21 cellular contexts compared by ENCODE assay signal in genomic region chr12:123950476-123951169, GRCh38. TPM values are rescaled to one million over a fixed set of nuclear protein-coding genes. Genes with fewer than 3 reads are reported as not detected.
A peak's percentile ranks its signal among the peaks of the same experiment; 100 is the strongest.
DNase-seq lines count a peak whose midpoint lies in the region; ATAC-seq and TF ChIP-seq lines count a peak whose summit lies in the region.
"Had no signal": no experiment of that assay in that cellular context is flagged by ENCODE, and none has a peak within 500 bp of the region (broad histone marks: within the 10 kb centered on the region; RNA-seq: fewer than 3 reads in every experiment).

No MANE protein-coding gene starts in this region.

- TF ChIP-seq CTCF in C4-2B (conservative IDR thresholded peaks at IDR 0.05): no peak
- no peak for TF ChIP-seq CTCF in fibroblast of the aortic adventitia (IDR thresholded peaks at IDR 0.05; ENCODE audit: insufficient read depth, low read length)

- H3K27ac ChIP-seq in C4-2B: peak overlapping the region; percentile 10; the same call in 1 of the 2 replicates

- ATAC-seq in GM18511 (IDR thresholded peaks at IDR 0.05; ENCODE audit: unreplicated experiment): no peak
- ATAC-seq: GM23338 had no signal

- no peaks in the 10 kb centered on the region for H3K36me3 ChIP-seq in H7 (replicated peaks; ENCODE audit: control insufficient read depth, insufficient read depth, low read length)
- H3K36me3 ChIP-seq: Peyer's patch had no signal

- DNase-seq in H7 (peak; percentile 37), fibroblast of the aortic adventitia (ENCODE audit: low read depth) (peak; percentile 28), mesenteric fat pad (ENCODE audit: low spot score) (peak; percentile 43), EL (no peak), AML-193 (lab: John Stamatoyannopoulos, UW) (no peak)
- DNase-seq in activated naive CD4-positive, alpha-beta T cell treated with Interleukin-2 at 50 U/mL for 16 hours: no peak
- DNase-seq: ACHN; CD4-positive, CD25-positive, alpha-beta regulatory T cell; COR-L47; DMS 273 treated with DMSO at 0.1 percent for 48 hours; DND-41; MM.1S; NCI-H1092 treated with DMSO at 0.1 percent for 48 hours; NCI-H146; NCI-H2081; NCI-H2171 treated with DMSO at 0.1 percent for 48 hours; NK-92 treated with Interleukin-12 subunit alpha and Interleukin-12 subunit beta, amount 100 ng/mL, for 24 hours had no signal

- H3K4me3 ChIP-seq in H7 (ENCODE audit: insufficient read depth, low read depth, low read length) (no peak overlapping the region), fibroblast of the aortic adventitia (ENCODE audit: low read depth, low read length) (no peak overlapping the region)
- H3K4me3 ChIP-seq: GM23338, Peyer's patch had no signal

- H3K27me3 ChIP-seq in H7 (ENCODE audit: control insufficient read depth, insufficient read depth, low read length): no peaks in the 10 kb centered on the region; the same call in 1 of the 2 replicates
- H3K27me3 ChIP-seq: Peyer's patch had no signal

RNA-seq across cellular contexts. Expression of gene CCDC92, which starts 22.0 kb away (rescaled TPM):
- total RNA-seq in H7 (2014; rRNA removed; shearing (Covaris generic)): 5.2 and 6.1 TPM in 2 replicates
- total RNA-seq in fibroblast of the aortic adventitia (ENCODE audit: low replicate concordance): 14.1 and 22.7 TPM in 2 replicates
- 68.7 TPM for total RNA-seq in mesenteric fat pad

RNA-seq across cellular contexts. Expression of gene ZNF664, which starts 22.4 kb away (rescaled TPM):
- total RNA-seq in H7 (2014; rRNA removed; shearing (Covaris generic)): 60.3 and 62.0 TPM in 2 replicates
- total RNA-seq in fibroblast of the aortic adventitia (ENCODE audit: low replicate concordance) (28.3 and 73.3 TPM in 2 replicates), mesenteric fat pad (85.0 TPM)

Comparison
In these comparisons a context has a peak if more than half of its experiments do, and no peak if none do; other contexts are left out.
1. DNase-seq: peak in H7 (single experiment), fibroblast of the aortic adventitia (single experiment) and mesenteric fat pad (single experiment); none in EL (single experiment), AML-193 (0 of 2) and activated naive CD4-positive, alpha-beta T cell treated with Interleukin-2 at 50 U/mL for 16 hours (single experiment).